ENCODE assay signal across 32 cellular contexts in the genomic region with DNA sequence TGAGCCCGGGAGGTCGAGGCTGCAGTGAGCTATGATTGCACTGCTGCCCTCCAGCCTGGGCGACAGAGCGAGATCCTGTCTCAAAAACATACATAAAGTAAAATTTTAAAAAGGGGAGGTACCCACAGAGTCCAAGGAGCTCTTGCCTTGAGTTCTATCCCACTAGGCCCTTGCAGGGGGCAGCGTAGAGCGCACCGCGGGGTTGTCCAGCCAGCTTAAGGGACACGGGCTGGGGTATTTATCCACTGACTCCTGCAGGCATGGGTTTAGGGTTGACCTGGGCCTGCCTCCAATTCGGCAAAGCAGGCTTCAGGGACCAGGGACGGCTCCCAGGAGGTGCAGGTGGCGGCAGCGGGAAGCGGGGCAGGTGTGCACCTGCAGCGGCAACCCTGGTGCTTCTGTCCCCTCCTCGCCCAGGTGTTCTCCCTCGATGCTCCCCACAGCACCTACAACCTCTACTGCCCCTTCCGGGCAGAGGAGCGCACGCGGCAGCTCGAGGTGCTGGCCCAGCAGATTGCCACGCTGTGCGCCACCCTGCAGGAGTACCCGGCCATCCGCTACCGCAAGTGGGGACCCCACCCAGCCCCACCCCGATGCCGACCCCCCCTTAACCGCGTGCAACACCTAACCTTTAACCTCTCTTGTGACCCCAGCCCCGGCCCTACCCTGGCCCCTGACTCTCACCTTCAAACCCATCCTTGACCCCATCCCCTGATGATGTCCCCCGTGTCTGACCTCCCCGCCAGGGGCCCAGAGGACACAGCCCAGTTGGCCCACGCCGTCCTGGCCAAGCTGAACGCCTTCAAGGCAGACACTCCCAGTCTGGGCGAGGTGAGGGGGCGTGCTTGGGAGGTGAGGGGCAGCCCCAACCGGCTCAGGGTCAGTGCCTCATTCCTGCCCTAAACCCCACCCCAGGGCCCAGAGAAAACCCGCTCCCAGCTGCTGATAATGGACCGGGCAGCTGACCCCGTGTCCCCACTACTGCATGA. TPM values are rescaled to one million over a fixed set of nuclear protein-coding genes. Genes with fewer than 3 reads are reported as not detected.
DNase-seq lines count a peak whose midpoint lies in the region; ATAC-seq and TF ChIP-seq lines count a peak whose summit lies in the region.
"Had no signal": no experiment of that assay in that cellular context is flagged by ENCODE, and none has a peak within 500 bp of the region (broad histone marks: within the 10 kb centered on the region; RNA-seq: fewer than 3 reads in every experiment).

No MANE protein-coding gene starts in this region.

- H3K27me3 ChIP-seq in right cardiac atrium (ENCODE audit: control insufficient read depth, insufficient read depth) (no peaks in the 10 kb centered on the region), heart right ventricle (peaks cover 4 to 39% (median 29%) of the 10 kb centered on the region in 7 donors), endodermal cell (ENCODE audit: control insufficient read depth, insufficient read depth, low read length, poor library complexity, severe bottlenecking) (peaks cover under 1% of the 10 kb centered on the region)

- ATAC-seq in right cardiac atrium (no peak), heart right ventricle (no peak), HG02852 (IDR thresholded peaks at IDR 0.05; ENCODE audit: unreplicated experiment) (no peak)
- ATAC-seq: activated naive CD8-positive, alpha-beta T cell treated with anti-CD3 and anti-CD28 coated beads, Interleukin-2, amount 50 U/mL, for 24 hours; lower lobe of right lung; natural killer cell had no signal

- H3K79me2 ChIP-seq in OCI-LY7 (ENCODE audit: insufficient read depth, low read depth, low read length): no peaks in the 10 kb centered on the region; the same call in 1 of the 2 replicates

- no peak overlapping the region for H2AFZ ChIP-seq in OCI-LY7 (ENCODE audit: low read length)

- H3K36me3 ChIP-seq in heart right ventricle (peaks cover 0 to 26% (median 0%) of the 10 kb centered on the region in 9 donors), OCI-LY7 (ENCODE audit: insufficient read depth, low read length) (no peaks in the 10 kb centered on the region), endodermal cell (ENCODE audit: control insufficient read depth, insufficient read depth, low read length) (peaks cover 13% of the 10 kb centered on the region)
- H3K36me3 ChIP-seq: right atrium auricular region, transverse colon had no signal

- peaks cover 32% of the 10 kb centered on the region for H3K36me3 Mint-ChIP-seq in endodermal cell (ENCODE audit: low read depth)
- H3K36me3 Mint-ChIP-seq: natural killer cell had no signal

- H3K4me1 Mint-ChIP-seq in endodermal cell: peaks cover 8% of the 10 kb centered on the region

- H3K27me3 Mint-ChIP-seq in endodermal cell (ENCODE audit: insufficient read depth): peaks cover 3% of the 10 kb centered on the region
- H3K27me3 Mint-ChIP-seq: activated naive CD8-positive, alpha-beta T cell treated with anti-CD3 and anti-CD28 coated beads, Interleukin-2, amount 50 U/mL, for 24 hours; central memory CD8-positive, alpha-beta T cell had no signal

- no peak overlapping the region for H3K27ac Mint-ChIP-seq in endodermal cell
- H3K27ac Mint-ChIP-seq: activated naive CD8-positive, alpha-beta T cell treated with anti-CD3 and anti-CD28 coated beads, Interleukin-2, amount 50 U/mL, for 24 hours; HFFc6; natural killer cell had no signal

- no peak overlapping the region for H3K9ac ChIP-seq in endodermal cell (ENCODE audit: extremely low read depth, low read length, poor library complexity, severe bottlenecking)

- CTCF ChIA-PET in OCI-LY7 (lab: Charles Lee; ENCODE audit: unreplicated experiment): interaction anchor here (0.5 to 0.7 kb wide), 2 partner anchors 36 kb away, joined by 3 read pairs; no protein-coding TSS in a partner anchor

- POLR2A ChIA-PET in OCI-LY7 (lab: Charles Lee): no interaction called here

- H3K4me2 ChIP-seq in OCI-LY7 (ENCODE audit: low read length): no peak overlapping the region

- intact Hi-C loops in right cardiac atrium (cut with DNase I): no loop called here
- intact Hi-C loops in heart right ventricle (cut with DNase I): no loop called here
- intact Hi-C loops in OCI-LY7 (cut with micrococcal nuclease; ENCODE audit: unreplicated experiment): no loop called here

- no peaks in the 10 kb centered on the region for H3K9me2 ChIP-seq in OCI-LY7 (ENCODE audit: insufficient read depth, low read length)

- BruUV-seq in OCI-LY7 (replicated peaks; lab: Mats Ljungman, UMichigan): no TSS peak

- no peaks in the 10 kb centered on the region for H4K20me1 ChIP-seq in OCI-LY7 (ENCODE audit: insufficient read depth, low read length)

- H3K4me1 ChIP-seq in right cardiac atrium (ENCODE audit: control insufficient read depth, insufficient read depth, low read length) (no peaks in the 10 kb centered on the region), heart right ventricle (peaks cover 0 to 18% (median 0%) of the 10 kb centered on the region in 9 donors), OCI-LY7 (ENCODE audit: insufficient read depth, low read length, poor library complexity, severe bottlenecking) (peaks cover 10% of the 10 kb centered on the region), endodermal cell (ENCODE audit: control insufficient read depth, insufficient read depth, low read length) (no peaks in the 10 kb centered on the region)
- H3K4me1 ChIP-seq: right atrium auricular region had no signal

- H3K9me3 Mint-ChIP-seq in endodermal cell: peaks cover 2% of the 10 kb centered on the region
- H3K9me3 Mint-ChIP-seq: activated naive CD8-positive, alpha-beta T cell treated with anti-CD3 and anti-CD28 coated beads, Interleukin-2, amount 50 U/mL, for 24 hours; central memory CD8-positive, alpha-beta T cell had no signal

- TF ChIP-seq CTCF in heart right ventricle (IDR thresholded peaks at IDR 0.05) (no peak), OCI-LY7 (conservative IDR thresholded peaks at IDR 0.05; ENCODE audit: low read length) (peak; percentile 39; the same call in 1 of the 2 replicates), endodermal cell (conservative IDR thresholded peaks at IDR 0.05) (peak; percentile 69)

- WGBS in right cardiac atrium: 85% methylated on average over 43 of the region's 43 CpGs
- WGBS in heart right ventricle, 2 donors: 82 to 87% methylated on average over 43 of the region's 43 CpGs
- 94 to 96% methylated on average over 14 to 41 of the region's 43 CpGs for WGBS in endodermal cell (ENCODE audit: insufficient coverage in 1 of 2, insufficient read length in 1 of 2), 2 experiments

- DNase-seq in right cardiac atrium (peak in 2 of 3 donors; percentile 43 to 44), heart right ventricle (no peak), OCI-LY7 (ENCODE audit: low spot score) (no peak), endodermal cell (peak; percentile 81), NCI-H748 (lab: John Stamatoyannopoulos, UW; ENCODE audit: unreplicated experiment) (no peak), GF-D8 (lab: John Stamatoyannopoulos, UW) (no peak), NCI-H1694 treated with DMSO at 0.1 percent for 48 hours (lab: John Stamatoyannopoulos, UW) (no peak)
- DNase-seq: activated CD4-positive, alpha-beta T cell treated with anti-CD3 and anti-CD28 coated beads, Interleukin-2, amount 50 U/mL, for 1 hour; activated naive CD8-positive, alpha-beta T cell treated with anti-CD3 and anti-CD28 coated beads, Interleukin-2, amount 50 U/mL, for 24 hours; activated T-cell treated with anti-CD3 and anti-CD28 coated beads, Interleukin-2, amount 50 U/mL, for 48 hours; DMS53; dorsolateral prefrontal cortex; GDM1; HFFc6; kidney glomerular epithelial cell; lower lobe of right lung; natural killer cell; NCI-H1105; NCI-H2029; NCI-H2227 treated with DMSO at 0.1 percent for 48 hours; NCI-H69; stimulated activated CD4-positive, alpha-beta T cell treated with anti-CD3 and anti-CD28 coated beads, Interleukin-12 subunit alpha, Interleukin-12 subunit beta, amount 100 ng/mL, for 4 hours; stimulated activated CD4-positive, alpha-beta T cell treated with anti-CD3 and anti-CD28 coated beads, Interleukin-4, amount 100 ng/mL, for 1 hour; T-helper 2 cell; transverse colon had no signal

- no peak overlapping the region for H3K27ac ChIP-seq in right cardiac atrium (ENCODE audit: low read length)
- no peak overlapping the region for H3K27ac ChIP-seq in heart right ventricle
- no peak overlapping the region for H3K27ac ChIP-seq in OCI-LY7 (ENCODE audit: low read depth, low read length, poor library complexity, severe bottlenecking)
- H3K27ac ChIP-seq in endodermal cell (ENCODE audit: low read depth, low read length): no peak overlapping the region
- H3K27ac ChIP-seq: dorsolateral prefrontal cortex, lower lobe of right lung, right atrium auricular region, SK-N-MC, transverse colon had no signal

- no peak overlapping the region for H3K4me3 Mint-ChIP-seq in endodermal cell
- H3K4me3 Mint-ChIP-seq: activated naive CD8-positive, alpha-beta T cell treated with anti-CD3 and anti-CD28 coated beads, Interleukin-2, amount 50 U/mL, for 24 hours; central memory CD8-positive, alpha-beta T cell; HFFc6; natural killer cell had no signal

- no peaks in the 10 kb centered on the region for H3K9me3 ChIP-seq in right cardiac atrium (ENCODE audit: control insufficient read depth, low read length)
- H3K9me3 ChIP-seq in heart right ventricle: no peaks in the 10 kb centered on the region
- H3K9me3 ChIP-seq in OCI-LY7 (ENCODE audit: low read length): no peaks in the 10 kb centered on the region
- H3K9me3 ChIP-seq in endodermal cell (ENCODE audit: control insufficient read depth, low read length): no peaks in the 10 kb centered on the region
- H3K9me3 ChIP-seq: lower lobe of right lung, right atrium auricular region, transverse colon had no signal

- H3K4me3 ChIP-seq in right cardiac atrium (ENCODE audit: low read length) (no peak overlapping the region), heart right ventricle (no peak overlapping the region), OCI-LY7 (ENCODE audit: low read depth, low read length, poor library complexity, severe bottlenecking) (no peak overlapping the region), endodermal cell (ENCODE audit: low read length) (no peak overlapping the region)
- H3K4me3 ChIP-seq: dorsolateral prefrontal cortex, lower lobe of right lung, right atrium auricular region, SK-N-MC, transverse colon had no signal

RNA-seq across cellular contexts. Expression of gene STXBP2, which starts 4.7 kb away (rescaled TPM):
- total RNA-seq in right cardiac atrium (10 to 100 TPM in 1 of 4 donors, 1 to 10 TPM in 3; 6.8 to 12.1 (median 9.2) TPM), heart right ventricle (10 to 100 TPM in 2 of 10 donors, 1 to 10 TPM in 8; 1.6 to 19.6 (median 2.5) TPM), OCI-LY7 (2022) (121 and 138 TPM in 2 replicates), endodermal cell (100 to 1,000 TPM; 119 to 126 TPM)
- polyA plus RNA-seq in right cardiac atrium (5.0 TPM), heart right ventricle (1 to 10 TPM; 6.0 to 6.7 TPM)
- 27.7 and 43.0 TPM in 2 replicates for total RNA-seq in OCI-LY7 (2014; rRNA removed; shearing (Covaris generic))
- 27.5 TPM for polyA plus RNA-seq in endodermal cell (2013, experiment 1 of 2)
- 29.9 TPM for polyA plus RNA-seq in endodermal cell (2013, experiment 2 of 2)

RNA-seq across cellular contexts. Expression of gene PCP2, which starts 8.1 kb away (rescaled TPM):
- not detected for total RNA-seq in right cardiac atrium
- polyA plus RNA-seq in right cardiac atrium: 0.34 TPM
- 1 to 10 TPM in 5 of 10 donors, under 1 TPM in 3, not detected in 2; 0.35 to 3.8 (median 2.3) TPM for total RNA-seq in heart right ventricle
- polyA plus RNA-seq in heart right ventricle: 1 to 10 TPM in 1 of 2 donors, under 1 TPM in 1; 0.67 to 1.0 TPM
- 0.82 TPM in 1 of 2 replicates, not detected in the other for total RNA-seq in OCI-LY7 (2014; rRNA removed; shearing (Covaris generic))
- 2.0 and 2.1 TPM in 2 replicates for total RNA-seq in OCI-LY7 (2022)
- under 1 TPM in 1 of 2 donors, not detected in 1; 0.55 TPM for total RNA-seq in endodermal cell
- polyA plus RNA-seq in endodermal cell (2013, experiment 1 of 2): not detected
- polyA plus RNA-seq in endodermal cell (2013, experiment 2 of 2): not detected
- total RNA-seq: endothelial cell of umbilical vein, HFFc6, osteocyte, right atrium auricular region had no signal
- polyA plus RNA-seq: BJ, endothelial cell of umbilical vein had no signal

RNA-seq across cellular contexts. Expression of gene PET100, which starts 12.0 kb away (rescaled TPM):
- 100 to 1,000 TPM; 136 to 194 (median 167) TPM for total RNA-seq in right cardiac atrium
- polyA plus RNA-seq in right cardiac atrium: 191 TPM
- 100 to 1,000 TPM; 119 to 230 (median 150) TPM for total RNA-seq in heart right ventricle
- 1,000 to 10,000 TPM in 1 of 2 donors, 10 to 100 TPM in 1; 99.1 to 1,041 TPM for polyA plus RNA-seq in heart right ventricle
- total RNA-seq in OCI-LY7 (2014; rRNA removed; shearing (Covaris generic)): 48.8 and 65.4 TPM in 2 replicates
- 111 and 118 TPM in 2 replicates for total RNA-seq in OCI-LY7 (2022)
- total RNA-seq in endodermal cell: 100 to 1,000 TPM; 149 to 182 TPM
- 93.5 TPM for polyA plus RNA-seq in endodermal cell (2013, experiment 1 of 2)
- polyA plus RNA-seq in endodermal cell (2013, experiment 2 of 2): 92.2 TPM

RNA-seq across cellular contexts. Expression of gene XAB2, which starts 12.2 kb away (rescaled TPM):
- total RNA-seq in right cardiac atrium (10 to 100 TPM; 18.9 to 27.3 (median 26.0) TPM), heart right ventricle (10 to 100 TPM; 18.6 to 25.1 (median 22.4) TPM), OCI-LY7 (2022) (39.7 and 39.9 TPM in 2 replicates), endodermal cell (10 to 100 TPM; 44.3 to 46.6 TPM)
- polyA plus RNA-seq in right cardiac atrium (19.0 TPM), heart right ventricle (10 to 100 TPM; 28.0 to 31.9 TPM)
- total RNA-seq in OCI-LY7 (2014; rRNA removed; shearing (Covaris generic)): 35.0 and 36.6 TPM in 2 replicates
- 48.3 TPM for polyA plus RNA-seq in endodermal cell (2013, experiment 1 of 2)
- 43.1 TPM for polyA plus RNA-seq in endodermal cell (2013, experiment 2 of 2)

RNA-seq across cellular contexts. Expression of gene RETN, which starts 27.3 kb away (rescaled TPM):
- 1 to 10 TPM in 1 of 4 donors, under 1 TPM in 2, not detected in 1; 0.49 to 1.7 (median 0.78) TPM for total RNA-seq in right cardiac atrium
- 7.2 TPM for polyA plus RNA-seq in right cardiac atrium
- total RNA-seq in heart right ventricle: under 1 TPM in 2 of 10 donors, not detected in 8; 0.51 to 0.76 TPM
- 10 to 100 TPM in 1 of 2 donors, 1 to 10 TPM in 1; 8.5 to 12.6 TPM for polyA plus RNA-seq in heart right ventricle
- total RNA-seq in OCI-LY7 (2014; rRNA removed; shearing (Covaris generic)): not detected in 2 replicates
- total RNA-seq in OCI-LY7 (2022): not detected in 2 replicates
- total RNA-seq in endodermal cell: not detected
- polyA plus RNA-seq in endodermal cell (2013, experiment 1 of 2): not detected
- not detected for polyA plus RNA-seq in endodermal cell (2013, experiment 2 of 2)
- total RNA-seq: endothelial cell of umbilical vein, HFFc6, osteocyte, right atrium auricular region, transverse colon had no signal
- polyA plus RNA-seq: BJ, endothelial cell of umbilical vein had no signal

Comparison
In these comparisons a context has a peak if more than half of its experiments do, and no peak if none do; other contexts are left out.
1. DNase-seq: peak in right cardiac atrium (2 of 3) and endodermal cell (single experiment); none in heart right ventricle (0 of 2), OCI-LY7 (single experiment), NCI-H748 (single experiment), GF-D8 (single experiment) and NCI-H1694 treated with DMSO at 0.1 percent for 48 hours (single experiment).
2. CTCF ChIP-seq: peak in OCI-LY7 (single experiment) and endodermal cell (single experiment); none in heart right ventricle (0 of 9).